8 cellular contexts compared by ENCODE assay signal in genomic region chr6:153002613-153003293, GRCh38. TPM values are rescaled to one million over a fixed set of nuclear protein-coding genes. Genes with fewer than 3 reads are reported as not detected.
DNase-seq lines count a peak whose midpoint lies in the region; ATAC-seq, FAIRE-seq and TF ChIP-seq lines count a peak whose summit lies in the region.

TSS of gene MTRF1L (minus strand) at chr6:153002709. CDS start at chr6:153002685, 24 bp downstream.

- peak within 1 kb of the TSS; percentile 68 to 85 for H3K27ac ChIP-seq in kidney (ENCODE audit: low read depth in 2 of 2, low read length in 2 of 2)

- DNase-seq in AG20443 (ENCODE audit: low spot score), result peak; percentile 97
- peak; percentile 90 for DNase-seq in NCI-H460 (ENCODE audit: extremely low read depth, low read depth)
- peak; percentile 83 to 84 for DNase-seq in activated CD4-positive, alpha-beta T cell treated with anti-CD3 and anti-CD28 coated beads for 24 hours (ENCODE audit: low read depth in 2 of 2)
- peak; percentile 96 for DNase-seq in chondrocyte (ENCODE audit: low spot score)
- DNase-seq in kidney, result peak; percentile 97
- DNase-seq in stimulated activated CD4-positive, alpha-beta T cell treated with anti-CD3 and anti-CD28 coated beads, Interleukin-15, amount 100 ng/mL, for 24 hours, result peak; percentile 94

- no peaks in the 10 kb centered on the region for H3K36me3 ChIP-seq in kidney (ENCODE audit: control insufficient read depth in 1 of 2, insufficient read depth in 2 of 2, low read length in 2 of 2)

- no peaks in the 10 kb centered on the region for H3K9me3 Mint-ChIP-seq in chondrocyte (ENCODE audit: low read depth)

- ATAC-seq in GM19043 (IDR thresholded peaks at IDR 0.05; ENCODE audit: low read depth, unreplicated experiment) (peak; percentile 88), HG03378 (IDR thresholded peaks at IDR 0.05; ENCODE audit: unreplicated experiment) (peak; percentile 94)

- peak within 1 kb of the TSS; percentile 85 to 92 for H3K9ac ChIP-seq in kidney (ENCODE audit: low read length in 2 of 2)

- intact Hi-C loops in kidney (cut with DNase I), result no loop called here

- H3K9me3 ChIP-seq in kidney (ENCODE audit: control insufficient read depth in 1 of 2, low read length in 2 of 2), result no peaks in the 10 kb centered on the region

- peaks cover 3% of the 10 kb centered on the region for H3K36me3 Mint-ChIP-seq in chondrocyte (ENCODE audit: low read depth)

- H3K27ac Mint-ChIP-seq in chondrocyte (ENCODE audit: unreplicated experiment), result peak within 1 kb of the TSS; percentile 94

- FAIRE-seq in kidney (lab: Jason Lieb, UNC), result no peak

- H3K4me3 Mint-ChIP-seq in chondrocyte (ENCODE audit: unreplicated experiment), result peak within 1 kb of the TSS; percentile 92

- peaks cover 7 to 17% of the 10 kb centered on the region in 2 donors for H3K4me1 ChIP-seq in kidney (ENCODE audit: control insufficient read depth in 1 of 2, insufficient read depth in 1 of 2, low read depth in 1 of 2, low read length in 2 of 2)

- peak within 1 kb of the TSS; percentile 99 to 100 for H3K4me3 ChIP-seq in kidney (ENCODE audit: low read length in 2 of 2)

- TF ChIP-seq CTCF in chondrocyte (IDR thresholded peaks at IDR 0.05), result no peak
- no peak for TF ChIP-seq CTCF in kidney (IDR thresholded peaks at IDR 0.05; ENCODE audit: borderline replicate concordance, extremely low read depth, insufficient read depth)

- H3K27me3 Mint-ChIP-seq in chondrocyte (ENCODE audit: low read depth), result no peaks in the 10 kb centered on the region

- peaks cover 34% of the 10 kb centered on the region for H3K4me1 Mint-ChIP-seq in chondrocyte (ENCODE audit: low read depth)

RNA-seq across cellular contexts. Expression of gene MTRF1L, which starts in this region (rescaled TPM):
- total RNA-seq in NCI-H460 (2014; rRNA removed; shearing (Covaris generic)), result 14.8 and 18.0 TPM in 2 replicates
- polyA plus RNA-seq in NCI-H460 (2014; cell fraction: nucleus; rRNA removed), result 7.7 and 14.6 TPM in 2 replicates
- 16.5 to 17.6 TPM (median 17.1 TPM) in 3 replicates for total RNA-seq in chondrocyte
- total RNA-seq in kidney, result 15.8 TPM
- 19.2 TPM for polyA plus RNA-seq in kidney (ENCODE audit: insufficient read depth, low read depth, low replicate concordance)

Comparison
In these comparisons a context has a peak if more than half of its experiments do, and no peak if none do; other contexts are left out.
1. Peak in every context shown above with its lines: DNase-seq, ATAC-seq, H3K4me3 ChIP-seq and H3K27ac ChIP-seq.